ENCODE assay signal across 33 cellular contexts in the genomic region with DNA sequence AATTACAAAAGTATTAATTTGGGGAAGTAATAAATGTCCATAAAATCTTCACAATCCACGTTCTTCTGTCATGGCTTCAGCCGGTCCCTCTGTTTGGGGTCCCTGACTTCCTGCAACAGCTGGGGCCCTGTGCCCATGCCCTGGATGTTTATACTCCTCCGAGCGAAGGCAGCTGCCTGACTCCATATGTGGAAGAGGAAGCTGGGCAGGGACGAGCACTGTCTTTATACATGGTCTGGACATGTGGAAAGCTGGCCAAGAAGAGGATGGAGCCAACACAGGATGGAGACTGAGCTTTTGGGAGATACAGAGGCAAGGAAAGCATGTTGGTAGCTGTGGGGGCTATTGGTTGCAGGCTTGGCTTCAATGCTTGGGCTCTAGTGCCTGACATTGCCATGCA.
"Had no signal": no experiment of that assay in that cellular context is flagged by ENCODE, and none has a peak within 500 bp of the region (broad histone marks: within the 10 kb centered on the region; RNA-seq: fewer than 3 reads in every experiment).

No MANE protein-coding gene starts in this region.

- H3K27me3 Mint-ChIP-seq: activated CD4-positive, alpha-beta T cell treated with anti-CD3 and anti-CD28 coated beads for 36 hours; activated CD4-positive, alpha-beta T cell treated with anti-CD3 and anti-CD28 coated beads, Interleukin-2, amount 10 ng/mL, durations not matched to agents 7 days and 5 days; activated naive CD4-positive, alpha-beta T cell treated with anti-CD3 and anti-CD28 coated beads, Interleukin-2, amount 50 U/mL, for 24 hours; activated T-cell treated with anti-CD3 and anti-CD28 coated beads, Interleukin-2, amount 50 U/mL, for 24 hours; T-cell; T-helper 17 cell had no signal

- DNase-seq: activated CD4-positive, alpha-beta T cell treated with anti-CD3 and anti-CD28 coated beads for 36 hours; activated CD4-positive, alpha-beta T cell treated with anti-CD3 and anti-CD28 coated beads, Interleukin-2, amount 10 ng/mL, durations not matched to agents 7 days and 5 days; activated CD4-positive, alpha-beta T cell treated with anti-CD3 and anti-CD28 coated beads, Interleukin-2, amount 50 U/mL, for 48 hours; activated CD8-positive, alpha-beta T cell treated with anti-CD3 and anti-CD28 coated beads, Interleukin-2, amount 10 ng/mL, durations not matched to agents 7 days and 5 days; activated gamma-delta T cell; activated naive CD4-positive, alpha-beta T cell treated with Interleukin-2 at 50 U/mL for 16 hours; activated T-cell treated with anti-CD3 and anti-CD28 coated beads, Interleukin-2, amount 50 U/mL, for 24 hours; adrenal gland; body of pancreas; cerebellar nuclear complex; NCI-H1092 treated with DMSO at 0.1 percent for 48 hours; NCI-H1417; NCI-H146; NCI-H187; NCI-H2029 treated with DMSO at 0.1 percent for 48 hours; NCI-H2107; NCI-H2171 treated with DMSO at 0.1 percent for 48 hours; NCI-H2227 treated with DMSO at 0.1 percent for 48 hours; NCI-H446; NCI-H510A treated with DMSO at 0.1 percent for 48 hours; NCI-H526 treated with DMSO at 0.1 percent for 48 hours; NCI-H774; RPMI8226; SHP77 treated with DMSO at 0.1 percent for 48 hours; T-cell; T-helper 17 cell; WERI-Rb-1 had no signal

- H3K36me3 ChIP-seq: adrenal gland, breast epithelium, WERI-Rb-1 had no signal

- H3K27ac ChIP-seq: adrenal gland, body of pancreas, breast epithelium, WERI-Rb-1 had no signal

- H3K9me3 Mint-ChIP-seq: activated T-helper 2 cell treated with anti-CD3 and anti-CD28 coated beads, Interferon-gamma antibody, Interleukin-2, Interleukin-4, amounts not matched to agents 10 μg/mL and 5 μg/mL and 100 μg/mL, durations not matched to agents 14 hours and 24 hours and 36 hours had no signal

- H3K9me3 ChIP-seq: adrenal gland, body of pancreas, breast epithelium had no signal

- H3K4me3 Mint-ChIP-seq: activated CD4-positive, alpha-beta T cell treated with anti-CD3 and anti-CD28 coated beads for 36 hours; activated CD4-positive, alpha-beta T cell treated with anti-CD3 and anti-CD28 coated beads, Interleukin-2, amount 10 ng/mL, durations not matched to agents 7 days and 5 days; activated CD8-positive, alpha-beta T cell treated with anti-CD3 and anti-CD28 coated beads, Interleukin-2, amount 10 ng/mL, durations not matched to agents 7 days and 5 days; activated naive CD4-positive, alpha-beta T cell treated with anti-CD3 and anti-CD28 coated beads, Interleukin-2, amount 50 U/mL, for 24 hours; activated T-cell treated with anti-CD3 and anti-CD28 coated beads, Interleukin-2, amount 50 U/mL, for 24 hours; T-cell; T-helper 17 cell had no signal

- H3K27ac Mint-ChIP-seq: activated CD4-positive, alpha-beta T cell treated with anti-CD3 and anti-CD28 coated beads for 36 hours; activated CD4-positive, alpha-beta T cell treated with anti-CD3 and anti-CD28 coated beads, Interleukin-2, amount 10 ng/mL, durations not matched to agents 7 days and 5 days; activated CD8-positive, alpha-beta T cell treated with anti-CD3 and anti-CD28 coated beads, Interleukin-2, amount 10 ng/mL, durations not matched to agents 7 days and 5 days; activated naive CD4-positive, alpha-beta T cell treated with anti-CD3 and anti-CD28 coated beads, Interleukin-2, amount 50 U/mL, for 24 hours; activated T-cell treated with anti-CD3 and anti-CD28 coated beads, Interleukin-2, amount 50 U/mL, for 24 hours; activated T-helper 2 cell treated with anti-CD3 and anti-CD28 coated beads, Interferon-gamma antibody, Interleukin-2, Interleukin-4, amounts not matched to agents 10 μg/mL and 5 μg/mL and 100 μg/mL, durations not matched to agents 14 hours and 24 hours and 36 hours; T-cell; T-helper 17 cell had no signal

- H3K4me3 ChIP-seq: adrenal gland, body of pancreas, breast epithelium had no signal

- FAIRE-seq: astrocyte had no signal

- H3K4me1 ChIP-seq: adrenal gland, body of pancreas, breast epithelium had no signal

- H3K27me3 ChIP-seq: adrenal gland, body of pancreas, breast epithelium had no signal

- ATAC-seq: activated CD4-positive, alpha-beta T cell treated with anti-CD3 and anti-CD28 coated beads for 36 hours; activated CD8-positive, alpha-beta T cell treated with anti-CD3 and anti-CD28 coated beads, Interleukin-2, amount 10 ng/mL, durations not matched to agents 7 days and 5 days; body of pancreas; Panc1; SK-N-SH treated with all-trans-retinoic acid at 6 μM for 48 hours; T-cell; T-helper 17 cell had no signal
